ENCODE assay signal across 19 cellular contexts in genomic region chr11:74695705-74696280, GRCh38. TPM values are rescaled to one million over a fixed set of nuclear protein-coding genes. Genes with fewer than 3 reads are reported as not detected.
A peak's percentile ranks its signal among the peaks of the same experiment; 100 is the strongest.
DNase-seq lines count a peak whose midpoint lies in the region; ATAC-seq and TF ChIP-seq lines count a peak whose summit lies in the region.
"Had no signal": no experiment of that assay in that cellular context is flagged by ENCODE, and none has a peak within 500 bp of the region (broad histone marks: within the 10 kb centered on the region; RNA-seq: fewer than 3 reads in every experiment).

No MANE protein-coding gene starts in this region.

- no peaks in the 10 kb centered on the region for H3K79me2 ChIP-seq in hepatocyte

- no peaks in the 10 kb centered on the region for H3K9me3 ChIP-seq in Peyer's patch
- no peaks in the 10 kb centered on the region for H3K9me3 ChIP-seq in hepatocyte (ENCODE audit: low read depth)
- H3K9me3 ChIP-seq in skeletal muscle tissue (ENCODE audit: control insufficient read depth in 3 of 3, low read length in 3 of 3) = no peaks in the 10 kb centered on the region

- no peak overlapping the region for H3K4me2 ChIP-seq in hepatocyte

- no peak for TF ChIP-seq CTCF in AG10803 (conservative IDR thresholded peaks at IDR 0.05; ENCODE audit: low read length)
- no peak for TF ChIP-seq CTCF in Peyer's patch (IDR thresholded peaks at IDR 0.05)
- TF ChIP-seq CTCF in hepatocyte (IDR thresholded peaks at IDR 0.05; ENCODE audit: poor library complexity) = no peak

- TF ChIP-seq POLR2A in Peyer's patch (IDR thresholded peaks at IDR 0.05) = no peak

- no peak for ATAC-seq in GM21528 (IDR thresholded peaks at IDR 0.05; ENCODE audit: low FRiP score, unreplicated experiment)
- ATAC-seq: activated CD8-positive, alpha-beta T cell treated with anti-CD3 and anti-CD28 coated beads for 36 hours; activated T-cell treated with anti-CD3 and anti-CD28 coated beads, Interleukin-2, amount 50 U/mL, for 4 hours; stimulated activated naive B cell treated with anti-CD40 and anti-IgM and Interleukin-4, amounts not matched to agents 10 μg/mL and 1 μg/mL and 100 μg/mL, for 72 hours had no signal

- H3K9me2 ChIP-seq in hepatocyte (replicated peaks; ENCODE audit: insufficient read depth) = no peaks in the 10 kb centered on the region

- H3K4me1 ChIP-seq in Peyer's patch = peaks cover 0 to 15% (median 0%) of the 10 kb centered on the region in 4 donors
- H3K4me1 ChIP-seq in hepatocyte (ENCODE audit: insufficient read depth) = peaks cover 7% of the 10 kb centered on the region
- H3K4me1 ChIP-seq in skeletal muscle tissue (ENCODE audit: control insufficient read depth in 3 of 3, insufficient read depth in 3 of 3, low read length in 3 of 3) = peaks cover 20 to 22% (median 20%) of the 10 kb centered on the region in 3 donors

- peak overlapping the region in 3 of 4 donors; percentile 10 to 85 (median 30) for H3K27ac ChIP-seq in Peyer's patch
- peak overlapping the region; percentile 71 for H3K27ac ChIP-seq in hepatocyte
- H3K27ac ChIP-seq in skeletal muscle tissue (ENCODE audit: low read depth, low read length) = peak overlapping the region; percentile 86

- H4K20me1 ChIP-seq in hepatocyte (ENCODE audit: insufficient read depth, poor library complexity, severe bottlenecking) = no peaks in the 10 kb centered on the region

- no peak overlapping the region for H2AFZ ChIP-seq in hepatocyte

- 80% methylated on average over 11 of the region's 11 CpGs for WGBS in hepatocyte (ENCODE audit: low lambda C conversion rate, missing lambda C conversion rate)

- peak overlapping the region in 1 of 3 donors; percentile 12 for H3K9ac ChIP-seq in skeletal muscle tissue (ENCODE audit: low read depth in 1 of 3, low read length in 3 of 3)

- H3K36me3 ChIP-seq in Peyer's patch (no peaks in the 10 kb centered on the region), hepatocyte (replicated peaks; ENCODE audit: insufficient read depth, low read depth) (no peaks in the 10 kb centered on the region), skeletal muscle tissue (ENCODE audit: control insufficient read depth in 3 of 3, insufficient read depth in 3 of 3, low read length in 3 of 3) (no peaks in the 10 kb centered on the region)

- no peak overlapping the region for H3K4me3 ChIP-seq in AG10803 (ENCODE audit: low read length)
- no peak overlapping the region for H3K4me3 ChIP-seq in Peyer's patch
- H3K4me3 ChIP-seq in hepatocyte = no peak overlapping the region
- no peak overlapping the region for H3K4me3 ChIP-seq in skeletal muscle tissue (ENCODE audit: low read length in 3 of 3)

- H3K27me3 ChIP-seq in Peyer's patch (no peaks in the 10 kb centered on the region), hepatocyte (no peaks in the 10 kb centered on the region), skeletal muscle tissue (ENCODE audit: control insufficient read depth in 3 of 3, insufficient read depth in 3 of 3, low read length in 3 of 3) (no peaks in the 10 kb centered on the region)

- peak; percentile 45 for DNase-seq in AG10803 (ENCODE audit: low read depth)
- DNase-seq in Peyer's patch = no peak
- no peak for DNase-seq in hepatocyte (ENCODE audit: low spot score)
- no peak for DNase-seq in DMS 273 treated with DMSO at 0.1 percent for 48 hours (lab: John Stamatoyannopoulos, UW)
- DNase-seq in NAMALWA (ENCODE audit: low spot score) = no peak
- DNase-seq in pons (ENCODE audit: low spot score) = no peak
- DNase-seq: activated CD8-positive, alpha-beta T cell treated with anti-CD3 and anti-CD28 coated beads for 36 hours; activated T-cell treated with anti-CD3 and anti-CD28 coated beads, Interleukin-2, amount 50 U/mL, for 4 hours; dermis blood vessel endothelial cell; erythroblast; islet precursor cell; midbrain; NCI-H1417 treated with DMSO at 0.1 percent for 48 hours; SHP77; stimulated activated naive B cell treated with anti-CD40 and anti-IgM and Interleukin-4, amounts not matched to agents 10 μg/mL and 1 μg/mL and 100 μg/mL, for 72 hours; T-helper 1 cell had no signal

RNA-seq across cellular contexts. Expression of gene CHRDL2, which starts 35.4 kb away (rescaled TPM):
- total RNA-seq in Peyer's patch (not detected), hepatocyte (0.44 and 0.83 TPM in 2 replicates), skeletal muscle tissue (0.52 TPM)
- polyA plus RNA-seq in hepatocyte = 4.7 and 9.2 TPM in 2 replicates
- total RNA-seq: activated CD8-positive, alpha-beta T cell treated with anti-CD3 and anti-CD28 coated beads for 36 hours; activated T-cell treated with anti-CD3 and anti-CD28 coated beads, Interleukin-2, amount 50 U/mL, for 4 hours; HT1080 had no signal

RNA-seq across cellular contexts. Expression of gene RNF169, which starts 52.9 kb away (rescaled TPM):
- 10 to 100 TPM; 14.2 to 33.8 (median 19.2) TPM for total RNA-seq in Peyer's patch
- 18.8 and 20.4 TPM in 2 replicates for total RNA-seq in hepatocyte
- 2.0 and 2.4 TPM in 2 replicates for polyA plus RNA-seq in hepatocyte
- 18.3 TPM for total RNA-seq in skeletal muscle tissue

Comparison
In these comparisons a context has a peak if more than half of its experiments do, and no peak if none do; other contexts are left out.
1. H3K27ac ChIP-seq: peak in every context shown above with its lines; median percentile 86 in skeletal muscle tissue; 71 in hepatocyte; 30 in Peyer's patch.